17 cellular contexts compared by ENCODE assay signal in genomic region chr6:16227605-16228004, GRCh38. TPM values are rescaled to one million over a fixed set of nuclear protein-coding genes. Genes with fewer than 3 reads are reported as not detected.
DNase-seq lines count a peak whose midpoint lies in the region; ATAC-seq lines count a peak whose summit lies in the region.
"Had no signal": no experiment of that assay in that cellular context is flagged by ENCODE, and none has a peak within 500 bp of the region (broad histone marks: within the 10 kb centered on the region; RNA-seq: fewer than 3 reads in every experiment).

No MANE protein-coding gene starts in this region.

- no peak for ATAC-seq in stimulated activated naive CD8-positive, alpha-beta T cell treated with anti-CD3 and anti-CD28 coated beads, Interleukin-15, Interleukin-2, amounts not matched to agents 100 U/mL and 50 U/mL, for 24 hours
- ATAC-seq in GM18511 (IDR thresholded peaks at IDR 0.05; ENCODE audit: unreplicated experiment) (no peak), HG03469 (IDR thresholded peaks at IDR 0.05; ENCODE audit: unreplicated experiment) (no peak)
- ATAC-seq: A549, HCT116 had no signal

- no peak overlapping the region for H4K91ac ChIP-seq in trophoblast cell (ENCODE audit: low read depth, low read length)

- H3K18ac ChIP-seq in trophoblast cell (ENCODE audit: low read length) = no peak overlapping the region

- peak; percentile 15 for DNase-seq in NCI-H510A treated with DMSO at 0.1 percent for 48 hours (lab: John Stamatoyannopoulos, UW)
- DNase-seq in NCI-H510A (lab: John Stamatoyannopoulos, UW) = no peak
- peak; percentile 47 for DNase-seq in left kidney (ENCODE audit: low read depth, low spot score)
- no peak for DNase-seq in trophoblast cell
- no peak for DNase-seq in stimulated activated naive CD8-positive, alpha-beta T cell treated with anti-CD3 and anti-CD28 coated beads, Interleukin-15, Interleukin-2, amounts not matched to agents 100 U/mL and 50 U/mL, for 24 hours
- DNase-seq: AML-193; Caco-2; CD4-positive, alpha-beta T cell; GOT3; H7; HFFc6 had no signal

- H3K9ac ChIP-seq in trophoblast cell (ENCODE audit: low read length) = no peak overlapping the region

- no CpG with 5 or more reads among the region's 7 CpGs for WGBS in trophoblast cell (ENCODE audit: extremely low coverage, insufficient coverage, insufficient read length)

- no peaks in the 10 kb centered on the region for H3K27me3 ChIP-seq in trophoblast cell (ENCODE audit: insufficient read depth, low read length)

- H4K12ac ChIP-seq in trophoblast cell (ENCODE audit: low read depth, low read length) = no peak overlapping the region

- H2BK120ac ChIP-seq in trophoblast cell (ENCODE audit: insufficient read depth, low read length, poor library complexity) = no peak overlapping the region

- H3K79me1 ChIP-seq in trophoblast cell (ENCODE audit: low read length) = peaks cover 3% of the 10 kb centered on the region

- H3K36me3 ChIP-seq in trophoblast cell (ENCODE audit: control insufficient read depth in 1 of 2, insufficient read depth in 2 of 2, low read length in 2 of 2) = no peaks in the 10 kb centered on the region

- no peaks in the 10 kb centered on the region for H3K9me3 ChIP-seq in trophoblast cell (ENCODE audit: insufficient read depth, low read depth, low read length)
- H3K9me3 ChIP-seq: A549, Caco-2 had no signal

- no peaks in the 10 kb centered on the region for H3K79me2 ChIP-seq in trophoblast cell (ENCODE audit: control insufficient read depth, insufficient read depth, low read length, poor library complexity)

- H3K14ac ChIP-seq in trophoblast cell (ENCODE audit: low read length) = no peak overlapping the region

- H3K4me1 ChIP-seq in trophoblast cell (ENCODE audit: control insufficient read depth in 1 of 2, insufficient read depth in 2 of 2, low read length in 2 of 2) = peaks cover 3 to 7% of the 10 kb centered on the region in 2 experiments
- H3K4me1 ChIP-seq: A549, Caco-2 had no signal

- no peak overlapping the region for H3K4me3 ChIP-seq in trophoblast cell (ENCODE audit: low read depth, low read length)
- H3K4me3 ChIP-seq: A549 had no signal

- no peak overlapping the region for H3K4me2 ChIP-seq in trophoblast cell (ENCODE audit: low read length)
- H3K4me2 ChIP-seq: A549 had no signal

- H3K23ac ChIP-seq in trophoblast cell (ENCODE audit: low read length) = no peak overlapping the region

- no peak overlapping the region for H2AK5ac ChIP-seq in trophoblast cell (ENCODE audit: low read length)

- no peak overlapping the region for H2BK12ac ChIP-seq in trophoblast cell (ENCODE audit: low read length)

- H2BK5ac ChIP-seq in trophoblast cell (ENCODE audit: low read depth, low read length, poor library complexity) = no peak overlapping the region

- H2AFZ ChIP-seq in trophoblast cell (ENCODE audit: insufficient read depth, low read length, poor library complexity) = no peak overlapping the region

- H3K27ac ChIP-seq in trophoblast cell (ENCODE audit: low read depth, low read length) = no peak overlapping the region
- H3K27ac ChIP-seq: 22Rv1, A549, C4-2B had no signal

- H3K4ac ChIP-seq in trophoblast cell (ENCODE audit: low read depth, low read length) = no peak overlapping the region

- peak overlapping the region; percentile 9 for H4K8ac ChIP-seq in trophoblast cell (ENCODE audit: low read depth, low read length)

RNA-seq across cellular contexts. Expression of gene GMPR, which starts 10.8 kb away (rescaled TPM):
- polyA plus RNA-seq in trophoblast cell (2013) = 17.5 and 17.8 TPM in 2 replicates

Comparison
In these comparisons a context has a peak if more than half of its experiments do, and no peak if none do; other contexts are left out.
1. DNase-seq: peak in NCI-H510A treated with DMSO at 0.1 percent for 48 hours (single experiment) and left kidney (single experiment); none in NCI-H510A (single experiment), trophoblast cell (0 of 2) and stimulated activated naive CD8-positive, alpha-beta T cell treated with anti-CD3 and anti-CD28 coated beads, Interleukin-15, Interleukin-2, amounts not matched to agents 100 U/mL and 50 U/mL, for 24 hours (single experiment).